8 cellular contexts compared by ENCODE assay signal in the genomic region with DNA sequence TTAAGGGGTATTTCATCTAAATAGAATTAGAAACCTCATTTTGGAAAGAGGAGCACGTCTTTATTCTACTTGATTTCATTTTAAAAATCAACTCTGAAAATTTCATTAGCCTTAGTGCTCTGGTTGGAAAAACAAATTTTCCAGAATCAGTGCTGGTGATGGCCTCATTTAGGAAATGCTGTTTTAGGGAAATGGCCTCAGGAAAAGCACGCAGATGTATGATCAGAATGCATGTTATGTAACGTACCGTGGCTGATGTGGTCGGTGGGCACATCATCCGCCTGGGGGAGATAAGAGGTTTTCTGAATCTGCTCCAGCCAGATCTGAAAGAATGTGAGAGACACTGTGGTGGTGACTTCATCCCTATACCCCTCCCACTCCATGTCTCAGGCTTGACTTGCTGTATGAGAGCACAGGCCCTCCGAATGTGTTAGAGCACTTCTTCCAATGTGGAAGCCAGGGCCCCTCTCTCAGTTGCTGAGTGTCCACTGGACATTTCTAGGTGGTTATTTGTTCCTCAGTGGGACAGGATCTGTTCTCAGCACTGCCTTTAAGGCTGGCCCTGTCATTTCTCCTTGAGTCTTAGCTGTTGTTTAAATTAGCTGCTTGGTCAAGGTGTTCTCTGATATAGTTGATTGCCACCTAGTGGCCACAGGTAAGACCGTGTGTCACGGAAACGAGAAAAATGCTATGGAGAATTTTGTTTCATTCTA.
A peak's percentile ranks its signal among the peaks of the same experiment; 100 is the strongest.
DNase-seq lines count a peak whose midpoint lies in the region; ATAC-seq and TF ChIP-seq lines count a peak whose summit lies in the region.

No MANE protein-coding gene starts in this region.

- peaks cover 8% of the 10 kb centered on the region for H3K4me1 Mint-ChIP-seq in memory B cell
- H3K4me1 Mint-ChIP-seq in stimulated activated naive CD8-positive, alpha-beta T cell treated with anti-CD3 and anti-CD28 coated beads, Interleukin-15, amount 100 ng/mL, for 72 hours = peaks cover 44% of the 10 kb centered on the region

- DNase-seq in activated gamma-delta T cell treated with Interleukin-2 at 50 U/mL for 16 hours (peak; percentile 33), activated gamma-delta T cell (lab: John Stamatoyannopoulos, UW) (no peak), HEK293T (ENCODE audit: extremely low spot score) (peak; percentile 66), NB4 (ENCODE audit: low read depth) (peak; percentile 74), coronary artery (ENCODE audit: low spot score) (no peak), memory B cell (ENCODE audit: low spot score in 2 of 2) (peak; percentile 25 to 34)
- DNase-seq in stimulated activated naive CD8-positive, alpha-beta T cell treated with anti-CD3 and anti-CD28 coated beads, Interleukin-15, amount 100 ng/mL, for 72 hours = peak; percentile 56 to 59

- H3K36me3 Mint-ChIP-seq in memory B cell = no peaks in the 10 kb centered on the region

- ATAC-seq in memory B cell (ENCODE audit: low read depth) = peak; percentile 82
- ATAC-seq in stimulated activated naive CD8-positive, alpha-beta T cell treated with anti-CD3 and anti-CD28 coated beads, Interleukin-15, amount 100 ng/mL, for 72 hours = peak; percentile 91

- POLR2A ChIA-PET in HEK293T (lab: Yijun Ruan, JAX) = interaction anchor here (1.5 kb wide), 1 partner anchor 97 kb away, joined by 7 read pairs; the partner anchor contains the start of gene ARHGAP26

- peak overlapping the region; percentile 26 for H3K27ac Mint-ChIP-seq in memory B cell
- H3K27ac Mint-ChIP-seq in stimulated activated naive CD8-positive, alpha-beta T cell treated with anti-CD3 and anti-CD28 coated beads, Interleukin-15, amount 100 ng/mL, for 72 hours = no peak overlapping the region

- peak overlapping the region; percentile 51 for H3K27ac ChIP-seq in VCaP
- H3K27ac ChIP-seq in coronary artery = no peak overlapping the region

- H3K4me3 ChIP-seq in NB4 (ENCODE audit: low read depth, low read length) (no peak overlapping the region), coronary artery (no peak overlapping the region)

- TF ChIP-seq CTCF in NB4 (IDR thresholded peaks at IDR 0.05; ENCODE audit: low read depth, low read length) = peak; percentile 59
- TF ChIP-seq CTCF in VCaP (conservative IDR thresholded peaks at IDR 0.05) = peak; percentile 94
- TF ChIP-seq CTCF in coronary artery (IDR thresholded peaks at IDR 0.05) = peak; percentile 31

- no peak for TF ChIP-seq POLR2A in NB4 (IDR thresholded peaks at IDR 0.05; ENCODE audit: extremely low read depth, insufficient read length)

- CTCF ChIA-PET in HEK293T (lab: Yijun Ruan, JAX) = interaction anchor here (0.5 to 2.3 kb wide), 17 partner anchors 11 to 211 kb away, joined by 3 to 23 read pairs (median 5); no protein-coding TSS in a partner anchor

- no peaks in the 10 kb centered on the region for H3K27me3 Mint-ChIP-seq in memory B cell
- no peaks in the 10 kb centered on the region for H3K27me3 Mint-ChIP-seq in stimulated activated naive CD8-positive, alpha-beta T cell treated with anti-CD3 and anti-CD28 coated beads, Interleukin-15, amount 100 ng/mL, for 72 hours

- no peaks in the 10 kb centered on the region for H3K9me3 Mint-ChIP-seq in memory B cell
- no peaks in the 10 kb centered on the region for H3K9me3 Mint-ChIP-seq in stimulated activated naive CD8-positive, alpha-beta T cell treated with anti-CD3 and anti-CD28 coated beads, Interleukin-15, amount 100 ng/mL, for 72 hours

- no peak overlapping the region for H3K4me3 Mint-ChIP-seq in memory B cell
- no peak overlapping the region for H3K4me3 Mint-ChIP-seq in stimulated activated naive CD8-positive, alpha-beta T cell treated with anti-CD3 and anti-CD28 coated beads, Interleukin-15, amount 100 ng/mL, for 72 hours

TF ChIP-seq in HEK293T, 16 proteins besides CTCF, POLR2A, EP300 and RAD21:
- no peak for TF ChIP-seq ELF4 (IDR thresholded peaks at IDR 0.05)
- TF ChIP-seq FOXA1 (IDR thresholded peaks at IDR 0.05) = no peak
- no peak for TF ChIP-seq FOXK2 (IDR thresholded peaks at IDR 0.05)

Comparison
In these comparisons a context has a peak if more than half of its experiments do, and no peak if none do; other contexts are left out.
1. DNase-seq: peak in activated gamma-delta T cell treated with Interleukin-2 at 50 U/mL for 16 hours (single experiment), HEK293T (single experiment), NB4 (single experiment), memory B cell (2 of 2) and stimulated activated naive CD8-positive, alpha-beta T cell treated with anti-CD3 and anti-CD28 coated beads, Interleukin-15, amount 100 ng/mL, for 72 hours (2 of 2); none in activated gamma-delta T cell (single experiment) and coronary artery (single experiment).
2. CTCF ChIP-seq: peak in every context shown above with its lines; median percentile 94 in VCaP; 59 in NB4; 31 in coronary artery.